ENCODE assay signal across 7 cellular contexts in the genomic region with DNA sequence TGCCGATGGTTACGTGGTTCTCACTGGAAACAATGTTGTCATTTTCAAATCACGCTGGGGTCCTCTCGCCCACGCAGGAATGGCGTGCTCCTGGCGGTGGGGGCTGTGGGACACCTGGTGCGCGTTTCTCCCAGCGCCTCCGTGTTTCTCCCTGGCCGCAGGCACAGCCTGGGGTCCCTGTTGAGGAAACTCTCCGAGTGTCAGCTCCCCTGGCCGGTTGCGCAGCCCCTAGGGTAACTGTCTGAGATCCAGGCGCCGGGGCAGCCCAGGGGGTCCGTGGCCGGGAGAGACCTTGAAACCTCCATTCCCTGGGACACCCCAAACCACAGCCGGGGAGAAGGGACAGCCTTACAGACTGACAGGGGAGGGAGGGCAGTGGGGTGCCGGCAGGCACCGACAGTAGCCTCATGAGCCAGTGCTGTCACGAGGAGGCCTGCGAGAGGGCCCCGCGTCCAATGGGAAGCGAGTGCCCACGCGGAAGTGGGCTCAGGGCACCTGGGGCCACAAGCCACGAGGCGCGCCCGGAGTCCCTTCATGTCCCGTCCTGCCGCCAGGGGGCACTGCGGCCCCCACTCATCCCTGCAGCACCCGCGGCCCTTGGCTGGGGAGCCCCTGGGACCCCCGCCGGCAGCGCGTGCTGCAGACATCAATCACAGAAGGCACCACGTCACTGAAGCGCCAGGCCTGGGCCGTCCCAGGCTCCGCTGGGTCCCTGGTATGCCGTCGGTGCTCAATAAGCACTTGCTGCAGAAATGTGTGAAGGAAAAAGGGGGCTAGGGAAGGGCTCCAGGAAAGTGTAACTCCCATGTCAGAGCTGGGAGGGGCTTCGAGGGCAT. TPM values are rescaled to one million over a fixed set of nuclear protein-coding genes. Genes with fewer than 3 reads are reported as not detected.
A peak's percentile ranks its signal among the peaks of the same experiment; 100 is the strongest.
DNase-seq lines count a peak whose midpoint lies in the region; ATAC-seq, FAIRE-seq and TF ChIP-seq lines count a peak whose summit lies in the region.

No MANE protein-coding gene starts in this region.

- H3K4me1 ChIP-seq in heart right ventricle (peaks cover 0 to 26% (median 10%) of the 10 kb centered on the region in 9 donors), small intestine (ENCODE audit: control insufficient read depth in 2 of 2, insufficient read depth in 1 of 2, low read depth in 1 of 2, low read length in 1 of 2) (peaks cover 2 to 5% of the 10 kb centered on the region in 2 donors)

- H3K27me3 ChIP-seq in heart right ventricle (peaks cover 0 to 33% (median 18%) of the 10 kb centered on the region in 7 donors), small intestine (ENCODE audit: control insufficient read depth in 2 of 2, insufficient read depth in 2 of 2, low read length in 2 of 2) (peaks cover 0 to 2% of the 10 kb centered on the region in 2 donors)

- H3K27ac ChIP-seq in heart right ventricle (no peak overlapping the region), small intestine (ENCODE audit: low read depth in 1 of 2, low read length in 1 of 2) (peak overlapping the region in 1 of 2 donors; percentile 44)

- peaks cover 0 to 13% (median 0%) of the 10 kb centered on the region in 9 donors for H3K36me3 ChIP-seq in heart right ventricle
- H3K36me3 ChIP-seq in small intestine (ENCODE audit: control insufficient read depth in 2 of 2, insufficient read depth in 2 of 2, low read length in 2 of 2): no peaks in the 10 kb centered on the region

- FAIRE-seq in GM19239 (lab: Jason Lieb, UNC): no peak
- no peak for FAIRE-seq in small intestine (lab: Jason Lieb, UNC)

- ATAC-seq in heart right ventricle: peak in 3 of 8 donors; percentile 5 to 17 (median 16)
- ATAC-seq in GM19328 (IDR thresholded peaks at IDR 0.05; ENCODE audit: unreplicated experiment): no peak

- intact Hi-C loops in heart right ventricle (cut with DNase I): loop anchor here in 1 of 10 donors (10.0 kb wide), 1 partner anchor 229 kb away; a partner anchor contains a TSS

- H3K4me3 ChIP-seq in heart right ventricle (peak overlapping the region in 4 of 10 donors; percentile 1 to 18 (median 3)), small intestine (ENCODE audit: low read depth in 1 of 2, low read length in 2 of 2) (peak overlapping the region in 1 of 2 donors; percentile 21)

- H3K9me3 ChIP-seq in heart right ventricle (peaks cover 0 to under 1% (median 0%) of the 10 kb centered on the region in 11 donors), small intestine (ENCODE audit: control insufficient read depth, low read depth) (no peaks in the 10 kb centered on the region)

- DNase-seq in GM19239 (ENCODE audit: insufficient read length, low spot score) (peak; percentile 70), RPMI7951 (ENCODE audit: low read depth) (peak; percentile 13), activated gamma-delta T cell treated with Interleukin-2 at 50 U/mL for 16 hours (peak; percentile 55), heart right ventricle (peak in 1 of 2 donors; percentile 64), small intestine (peak; percentile 69), NCI-H2196 treated with DMSO at 0.1 percent for 48 hours (lab: John Stamatoyannopoulos, UW; ENCODE audit: unreplicated experiment) (no peak)

- TF ChIP-seq CTCF in heart right ventricle (IDR thresholded peaks at IDR 0.05): peak; percentile 59 to 86 (median 80)

- 6 to 8% methylated on average over 49 of the region's 49 CpGs for WGBS in heart right ventricle, 2 donors
- WGBS in small intestine, 3 donors: 7 to 13% (median 12%) methylated on average over 43 to 49 of the region's 49 CpGs

RNA-seq across cellular contexts. Expression of a gene that starts 9.5 kb away (rescaled TPM):
- total RNA-seq in RPMI7951 (2014; rRNA removed; shearing (Covaris generic)): 1.6 and 3.8 TPM in 2 replicates
- total RNA-seq in heart right ventricle: 10 to 100 TPM; 16.7 to 69.4 (median 38.4) TPM
- polyA plus RNA-seq in heart right ventricle (10 to 100 TPM; 26.0 to 30.9 TPM), small intestine (10 to 100 TPM in 2 of 3 donors, 1 to 10 TPM in 1; 6.4 to 24.8 (median 13.2) TPM)

RNA-seq across cellular contexts. Expression of a gene that starts 12.3 kb away (rescaled TPM):
- total RNA-seq in RPMI7951 (2014; rRNA removed; shearing (Covaris generic)): 3.3 and 4.2 TPM in 2 replicates
- 1 to 10 TPM; 1.8 to 4.6 (median 3.3) TPM for total RNA-seq in heart right ventricle
- polyA plus RNA-seq in heart right ventricle (1 to 10 TPM; 4.8 to 5.0 TPM), small intestine (100 to 1,000 TPM; 167 to 363 (median 208) TPM)

RNA-seq across cellular contexts. Expression of a gene that starts 13.2 kb away (rescaled TPM):
- total RNA-seq in RPMI7951 (2014; rRNA removed; shearing (Covaris generic)): 0.39 and 5.5 TPM in 2 replicates
- 1 to 10 TPM in 8 of 10 donors, under 1 TPM in 2; 0.38 to 3.0 (median 1.4) TPM for total RNA-seq in heart right ventricle
- polyA plus RNA-seq in heart right ventricle (1 to 10 TPM; 1.1 to 3.9 TPM), small intestine (10 to 100 TPM in 2 of 3 donors, 1 to 10 TPM in 1; 5.1 to 13.0 (median 12.5) TPM)

RNA-seq across cellular contexts. Expression of a gene that starts 20.6 kb away (rescaled TPM):
- total RNA-seq in RPMI7951 (2014; rRNA removed; shearing (Covaris generic)): not detected in 2 replicates
- under 1 TPM in 1 of 10 donors, not detected in 9; 0.11 TPM for total RNA-seq in heart right ventricle
- polyA plus RNA-seq in heart right ventricle (under 1 TPM in 1 of 2 donors, not detected in 1; 0.57 TPM), small intestine (under 1 TPM in 1 of 3 donors, not detected in 2; 0.25 TPM)

RNA-seq across cellular contexts. Expression of a gene that starts 24.3 kb away (rescaled TPM):
- total RNA-seq in RPMI7951 (2014; rRNA removed; shearing (Covaris generic)): 25.2 and 27.1 TPM in 2 replicates
- 10 to 100 TPM; 12.7 to 19.9 (median 15.2) TPM for total RNA-seq in heart right ventricle
- polyA plus RNA-seq in heart right ventricle: 10 to 100 TPM; 28.4 to 29.8 TPM
- polyA plus RNA-seq in small intestine: 10 to 100 TPM; 44.6 to 62.1 (median 61.1) TPM
